In genomic region chr11:121652982-121653381, GRCh38 we compare ENCODE assay signal across 9 cellular contexts.
DNase-seq lines count a peak whose midpoint lies in the region; ATAC-seq and TF ChIP-seq lines count a peak whose summit lies in the region.
"Had no signal": no experiment of that assay in that cellular context is flagged by ENCODE, and none has a peak within 500 bp of the region (broad histone marks: within the 10 kb centered on the region; RNA-seq: fewer than 3 reads in every experiment).

No MANE protein-coding gene starts in this region.

- H3K36me3 ChIP-seq in mesendoderm (ENCODE audit: control insufficient read depth, insufficient read depth, low read length): no peaks in the 10 kb centered on the region
- H3K36me3 ChIP-seq in suprapubic skin: no peaks in the 10 kb centered on the region
- H3K36me3 ChIP-seq: SJSA1 had no signal

- H3K4me1 Mint-ChIP-seq in activated CD4-positive, alpha-beta T cell treated with anti-CD3 and anti-CD28 coated beads for 36 hours: peaks cover 31% of the 10 kb centered on the region
- H3K4me1 Mint-ChIP-seq in activated T-helper 17 cell treated with anti-CD3 and anti-CD28 coated beads, Interleukin-2, amount 50 U/mL, for 72 hours: peaks cover 21% of the 10 kb centered on the region

- H3K27me3 ChIP-seq in mesendoderm (ENCODE audit: insufficient read depth, low read length, poor library complexity) (no peaks in the 10 kb centered on the region), suprapubic skin (no peaks in the 10 kb centered on the region)
- H3K27me3 ChIP-seq: SJSA1 had no signal

- no peak for ATAC-seq in activated CD4-positive, alpha-beta T cell treated with anti-CD3 and anti-CD28 coated beads for 36 hours
- ATAC-seq in GM18505 (IDR thresholded peaks at IDR 0.05; ENCODE audit: unreplicated experiment): no peak
- ATAC-seq in activated T-helper 17 cell treated with anti-CD3 and anti-CD28 coated beads, Interleukin-2, amount 50 U/mL, for 72 hours (replicated peaks): no peak

- H3K27me3 Mint-ChIP-seq in activated CD4-positive, alpha-beta T cell treated with anti-CD3 and anti-CD28 coated beads for 36 hours: peaks cover 2% of the 10 kb centered on the region
- H3K27me3 Mint-ChIP-seq in activated T-helper 17 cell treated with anti-CD3 and anti-CD28 coated beads, Interleukin-2, amount 50 U/mL, for 72 hours: no peaks in the 10 kb centered on the region

- in situ Hi-C loops in astrocyte of the spinal cord (cut with HindIII; ENCODE audit: low sequenced_read_pairs): no loop called here

- no peak overlapping the region for H3K27ac Mint-ChIP-seq in activated CD4-positive, alpha-beta T cell treated with anti-CD3 and anti-CD28 coated beads for 36 hours
- no peak overlapping the region for H3K27ac Mint-ChIP-seq in activated T-helper 17 cell treated with anti-CD3 and anti-CD28 coated beads, Interleukin-2, amount 50 U/mL, for 72 hours

- no peak overlapping the region for H3K9ac ChIP-seq in mesendoderm (ENCODE audit: low read length)

- H2BK120ac ChIP-seq in mesendoderm (ENCODE audit: low read depth, low read length): no peak overlapping the region

- WGBS in mesendoderm (ENCODE audit: extremely low coverage, insufficient coverage, low lambda C conversion rate): no CpG with 5 or more reads among the region's 3 CpGs
- 60% methylated on average over 3 of the region's 3 CpGs for WGBS in suprapubic skin

- H2AK5ac ChIP-seq in mesendoderm (ENCODE audit: low read length): no peak overlapping the region

- no peaks in the 10 kb centered on the region for H3K79me2 ChIP-seq in mesendoderm (ENCODE audit: control insufficient read depth, insufficient read depth, low read length)

- no peak overlapping the region for H3K4me3 ChIP-seq in astrocyte of the spinal cord (ENCODE audit: low read depth, low read length)
- no peak overlapping the region for H3K4me3 ChIP-seq in mesendoderm (ENCODE audit: low read length)
- H3K4me3 ChIP-seq in suprapubic skin: no peak overlapping the region
- H3K4me3 ChIP-seq: SJSA1 had no signal

- H3K27ac ChIP-seq in mesendoderm (ENCODE audit: low read depth, low read length) (no peak overlapping the region), suprapubic skin (no peak overlapping the region)
- H3K27ac ChIP-seq: SJSA1 had no signal

- CTCF ChIA-PET in HEK293T (lab: Yijun Ruan, JAX): interaction anchor here (0.7 to 1.8 kb wide), 2 partner anchors 9 to 284 kb away, joined by 4 read pairs; no protein-coding TSS in a partner anchor
- CTCF ChIA-PET in activated CD4-positive, alpha-beta T cell treated with anti-CD3 and anti-CD28 coated beads for 36 hours (lab: Charles Lee): interaction anchor here (0.6 to 0.8 kb wide), 2 partner anchors 262 to 905 kb away, joined by 3 to 5 read pairs; no protein-coding TSS in a partner anchor

- peaks cover 3% of the 10 kb centered on the region for H3K4me1 ChIP-seq in mesendoderm (ENCODE audit: control insufficient read depth, low read depth, low read length)
- H3K4me1 ChIP-seq in suprapubic skin: peaks cover 23% of the 10 kb centered on the region

- no peak overlapping the region for H4K8ac ChIP-seq in mesendoderm (ENCODE audit: low read depth, low read length)

- no peak overlapping the region for H2BK15ac ChIP-seq in mesendoderm (replicated peaks; ENCODE audit: low read depth)

- no peak for TF ChIP-seq POLR2A in suprapubic skin (IDR thresholded peaks at IDR 0.05)
- TF ChIP-seq POLR2A in GM18505 (IDR thresholded peaks at IDR 0.05; ENCODE audit: borderline replicate concordance, extremely low read depth, insufficient read depth, insufficient read length): no peak

- no peak overlapping the region for H3K4me2 ChIP-seq in mesendoderm (ENCODE audit: low read length)

- POLR2A ChIA-PET in HEK293T (lab: Yijun Ruan, JAX): no interaction called here
- POLR2A ChIA-PET in activated CD4-positive, alpha-beta T cell treated with anti-CD3 and anti-CD28 coated beads for 36 hours (lab: Charles Lee): no interaction called here

- no peaks in the 10 kb centered on the region for H3K9me3 ChIP-seq in suprapubic skin
- H3K9me3 ChIP-seq: SJSA1 had no signal

- no peaks in the 10 kb centered on the region for H3K9me3 Mint-ChIP-seq in activated CD4-positive, alpha-beta T cell treated with anti-CD3 and anti-CD28 coated beads for 36 hours (ENCODE audit: low read depth)
- no peaks in the 10 kb centered on the region for H3K9me3 Mint-ChIP-seq in activated T-helper 17 cell treated with anti-CD3 and anti-CD28 coated beads, Interleukin-2, amount 50 U/mL, for 72 hours

- H3K56ac ChIP-seq in mesendoderm (ENCODE audit: low read length): no peak overlapping the region

- no peak overlapping the region for H4K5ac ChIP-seq in mesendoderm (ENCODE audit: low read length)

- TF ChIP-seq CTCF in astrocyte of the spinal cord (IDR thresholded peaks at IDR 0.05; ENCODE audit: low read depth, low read length): peak; percentile 50
- TF ChIP-seq CTCF in suprapubic skin (IDR thresholded peaks at IDR 0.05): no peak

- intact Hi-C loops in activated CD4-positive, alpha-beta T cell treated with anti-CD3 and anti-CD28 coated beads for 36 hours (cut with DNase I, micrococcal nuclease): loop anchor here (10.0 kb wide), 2 partner anchors 452 to 1092 kb away; no protein-coding TSS in a partner anchor

- H3K4ac ChIP-seq in mesendoderm (ENCODE audit: low read depth, low read length): no peak overlapping the region

- H2BK5ac ChIP-seq in mesendoderm (ENCODE audit: low read length): no peak overlapping the region

- TF ChIP-seq EP300 in suprapubic skin (IDR thresholded peaks at IDR 0.05): no peak

- no peaks in the 10 kb centered on the region for H3K36me3 Mint-ChIP-seq in activated CD4-positive, alpha-beta T cell treated with anti-CD3 and anti-CD28 coated beads for 36 hours (ENCODE audit: low read depth)
- no peaks in the 10 kb centered on the region for H3K36me3 Mint-ChIP-seq in activated T-helper 17 cell treated with anti-CD3 and anti-CD28 coated beads, Interleukin-2, amount 50 U/mL, for 72 hours (ENCODE audit: low read depth)

- H3K4me3 Mint-ChIP-seq in activated CD4-positive, alpha-beta T cell treated with anti-CD3 and anti-CD28 coated beads for 36 hours: no peak overlapping the region
- H3K4me3 Mint-ChIP-seq in activated T-helper 17 cell treated with anti-CD3 and anti-CD28 coated beads, Interleukin-2, amount 50 U/mL, for 72 hours: no peak overlapping the region

- H3K23ac ChIP-seq in mesendoderm (ENCODE audit: low read length): no peak overlapping the region

- no peaks in the 10 kb centered on the region for H3K79me1 ChIP-seq in mesendoderm (ENCODE audit: low read length)

- DNase-seq in Ammon's horn (ENCODE audit: low spot score) (peak; percentile 33), HEK293T (ENCODE audit: extremely low spot score) (peak; percentile 26), astrocyte of the spinal cord (ENCODE audit: low read depth, low spot score) (peak; percentile 40), mesendoderm (peak; percentile 69), suprapubic skin (ENCODE audit: low spot score in 2 of 2) (no peak)
- DNase-seq in activated CD4-positive, alpha-beta T cell treated with anti-CD3 and anti-CD28 coated beads for 36 hours: no peak

- H3K18ac ChIP-seq in mesendoderm (ENCODE audit: low read length): no peak overlapping the region

TF ChIP-seq in HEK293T, 16 proteins besides CTCF, POLR2A, EP300 and RAD21:
- TF ChIP-seq NFRKB (IDR thresholded peaks at IDR 0.05) (no peak), ARNT (IDR thresholded peaks at IDR 0.05) (no peak), BHLHE40 (IDR thresholded peaks at IDR 0.05; ENCODE audit: borderline replicate concordance) (no peak), L3MBTL2 (conservative IDR thresholded peaks at IDR 0.05) (no peak), CTBP1 (IDR thresholded peaks at IDR 0.05; ENCODE audit: borderline replicate concordance) (no peak), PKNOX1 (IDR thresholded peaks at IDR 0.05) (no peak), FOXK2 (IDR thresholded peaks at IDR 0.05) (no peak), HDGF (IDR thresholded peaks at IDR 0.05; ENCODE audit: borderline replicate concordance) (no peak), LEF1 (IDR thresholded peaks at IDR 0.05; ENCODE audit: borderline replicate concordance) (no peak), FOXM1 (IDR thresholded peaks at IDR 0.05; ENCODE audit: borderline replicate concordance) (no peak), SP1 (IDR thresholded peaks at IDR 0.05) (no peak), FOXA1 (IDR thresholded peaks at IDR 0.05) (no peak), ELF4 (IDR thresholded peaks at IDR 0.05) (no peak), SUZ12 (IDR thresholded peaks at IDR 0.05) (no peak), TARDBP (IDR thresholded peaks at IDR 0.05) (no peak), ZNF384 (IDR thresholded peaks at IDR 0.05) (no peak)

Comparison
In these comparisons a context has a peak if more than half of its experiments do, and no peak if none do; other contexts are left out.
1. DNase-seq: peak in Ammon's horn (single experiment), HEK293T (single experiment), astrocyte of the spinal cord (single experiment) and mesendoderm (single experiment); none in activated CD4-positive, alpha-beta T cell treated with anti-CD3 and anti-CD28 coated beads for 36 hours (single experiment) and suprapubic skin (0 of 2).